In genomic region chr14:38616959-38617358, GRCh38 we compare ENCODE assay signal across 13 cellular contexts.
DNase-seq lines count a peak whose midpoint lies in the region; ATAC-seq and TF ChIP-seq lines count a peak whose summit lies in the region.
"Had no signal": no experiment of that assay in that cellular context is flagged by ENCODE, and none has a peak within 500 bp of the region (broad histone marks: within the 10 kb centered on the region; RNA-seq: fewer than 3 reads in every experiment).

No MANE protein-coding gene starts in this region.

- ATAC-seq in lower lobe of right lung = peak; percentile 21 to 78
- no peak for ATAC-seq in GM18517 (IDR thresholded peaks at IDR 0.05; ENCODE audit: unreplicated experiment)

- DNase-seq in Ammon's horn (ENCODE audit: low spot score) (peak; percentile 21), HFFc6 (peak; percentile 2), NCI-H524 (lab: John Stamatoyannopoulos, UW) (peak; percentile 89 to 97), lower lobe of right lung (peak; percentile 60), NCI-H2196 (lab: John Stamatoyannopoulos, UW; ENCODE audit: unreplicated experiment) (no peak), NCI-H1930 (lab: John Stamatoyannopoulos, UW) (no peak)
- DNase-seq in activated CD4-positive, alpha-beta T cell treated with anti-CD3 and anti-CD28 coated beads, Interleukin-2, amount 50 U/mL, for 48 hours = no peak
- DNase-seq: activated CD4-positive, CD25-positive, alpha-beta regulatory T cell; naive B cell; NCI-H1048; transverse colon had no signal

- no peaks in the 10 kb centered on the region for H3K27me3 ChIP-seq in lower lobe of right lung (ENCODE audit: low read depth)
- H3K27me3 ChIP-seq: transverse colon had no signal

- H3K9me3 ChIP-seq in lower lobe of right lung = no peaks in the 10 kb centered on the region
- H3K9me3 ChIP-seq: transverse colon had no signal

- no peak overlapping the region for H3K4me3 ChIP-seq in lower lobe of right lung
- H3K4me3 ChIP-seq: PC-9, transverse colon had no signal

- TF ChIP-seq CTCF in HFFc6 (IDR thresholded peaks at IDR 0.05) = no peak
- no peak for TF ChIP-seq CTCF in lower lobe of right lung (IDR thresholded peaks at IDR 0.05)

- H3K27ac Mint-ChIP-seq in HFFc6 = no peak overlapping the region
- H3K27ac Mint-ChIP-seq: naive B cell had no signal

- H3K27me3 Mint-ChIP-seq in HFFc6 (ENCODE audit: insufficient read depth) = no peaks in the 10 kb centered on the region
- H3K27me3 Mint-ChIP-seq: naive B cell had no signal

- H3K9me3 Mint-ChIP-seq in HFFc6 = no peaks in the 10 kb centered on the region

- H3K36me3 Mint-ChIP-seq in HFFc6 (ENCODE audit: low read depth) = no peaks in the 10 kb centered on the region
- H3K36me3 Mint-ChIP-seq: naive B cell had no signal

- H3K4me3 Mint-ChIP-seq in HFFc6 = no peak overlapping the region

- no peaks in the 10 kb centered on the region for H3K36me3 ChIP-seq in lower lobe of right lung
- H3K36me3 ChIP-seq: transverse colon had no signal

- H3K27ac ChIP-seq in lower lobe of right lung = no peak overlapping the region
- H3K27ac ChIP-seq: PC-9, transverse colon had no signal

- no peaks in the 10 kb centered on the region for H3K4me1 ChIP-seq in lower lobe of right lung
- H3K4me1 ChIP-seq: transverse colon had no signal

- intact Hi-C loops in lower lobe of right lung (cut with DNase I) = no loop called here

- no peaks in the 10 kb centered on the region for H3K4me1 Mint-ChIP-seq in HFFc6 (ENCODE audit: low read depth)
- H3K4me1 Mint-ChIP-seq: naive B cell had no signal

Comparison
In these comparisons a context has a peak if more than half of its experiments do, and no peak if none do; other contexts are left out.
1. DNase-seq: peak in Ammon's horn (single experiment), HFFc6 (single experiment), NCI-H524 (2 of 2) and lower lobe of right lung (single experiment); none in NCI-H2196 (single experiment), NCI-H1930 (0 of 2) and activated CD4-positive, alpha-beta T cell treated with anti-CD3 and anti-CD28 coated beads, Interleukin-2, amount 50 U/mL, for 48 hours (0 of 2).